Comparison of ENCODE assay signal across 22 cellular contexts in genomic region chr1:220875233-220875632, GRCh38. TPM values are rescaled to one million over a fixed set of nuclear protein-coding genes. Genes with fewer than 3 reads are reported as not detected.
"Had no signal": no experiment of that assay in that cellular context is flagged by ENCODE, and none has a peak within 500 bp of the region (broad histone marks: within the 10 kb centered on the region; RNA-seq: fewer than 3 reads in every experiment).

No MANE protein-coding gene starts in this region.

- ATAC-seq: activated T-cell treated with anti-CD3 and anti-CD28 coated beads, Interleukin-2, amount 50 U/mL, for 4 hours; T-helper 17 cell; WTC11 had no signal

- H3K27ac Mint-ChIP-seq: activated naive CD8-positive, alpha-beta T cell; brain; T-helper 17 cell; WTC11 had no signal

- H3K36me3 Mint-ChIP-seq: activated naive CD8-positive, alpha-beta T cell; brain; WTC11 had no signal

- H3K4me3 Mint-ChIP-seq: activated naive CD8-positive, alpha-beta T cell; activated T-cell treated with anti-CD3 and anti-CD28 coated beads, Interleukin-2, amount 50 U/mL, for 4 hours; T-helper 17 cell had no signal

- DNase-seq: activated CD4-positive, alpha-beta T cell treated with anti-CD3 and anti-CD28 coated beads for 48 hours; activated CD4-positive, alpha-beta T cell treated with anti-CD3 and anti-CD28 coated beads, Interleukin-2, amount 50 U/mL, for 48 hours; activated CD4-positive, CD25-positive, alpha-beta regulatory T cell treated with anti-CD3 and anti-CD28 coated beads, Interleukin-2, amount 50 U/mL, for 72 hours; activated effector memory CD4-positive, alpha-beta T cell treated with anti-CD3 and anti-CD28 coated beads, Interleukin-2, amount 50 U/mL, for 16 hours; activated naive CD4-positive, alpha-beta T cell treated with Interleukin-2 at 50 U/mL for 16 hours; activated T-cell treated with anti-CD3 and anti-CD28 coated beads, Interleukin-2, amount 50 U/mL, for 4 hours; amygdala; KBM-7; NCI-H1048; NCI-H146; NCI-H1930; NCI-H2171 treated with DMSO at 0.1 percent for 48 hours; NCI-H226; NCI-H526; NCI-H82; SIG-M5; T-helper 17 cell; T-helper 9 cell had no signal

- H3K9me3 Mint-ChIP-seq: activated T-cell treated with anti-CD3 and anti-CD28 coated beads, Interleukin-2, amount 50 U/mL, for 4 hours; WTC11 had no signal

RNA-seq across cellular contexts. Expression of gene HLX, which starts 4.0 kb away (rescaled TPM):
- total RNA-seq: OCI-LY7, WTC11 had no signal
